In genomic region chr11:108871152-108871551, GRCh38 we compare ENCODE assay signal across 7 cellular contexts.
DNase-seq lines count a peak whose midpoint lies in the region; ATAC-seq lines count a peak whose summit lies in the region.

No MANE protein-coding gene starts in this region.

- no peaks in the 10 kb centered on the region for H3K9me3 ChIP-seq in HUES48 (ENCODE audit: control insufficient read depth, insufficient read depth, low read length)
- H3K9me3 ChIP-seq in iPS DF 6.9 (ENCODE audit: control insufficient read depth, insufficient read depth, low read length) = no peaks in the 10 kb centered on the region

- H3K27ac ChIP-seq in HUES48 (ENCODE audit: low read depth, low read length) (peak overlapping the region; percentile 50), iPS DF 6.9 (ENCODE audit: low read length) (no peak overlapping the region)

- H3K4me3 ChIP-seq in HUES48 (ENCODE audit: low read depth, low read length) (no peak overlapping the region), iPS DF 6.9 (ENCODE audit: low read length) (no peak overlapping the region)

- no peaks in the 10 kb centered on the region for H3K27me3 ChIP-seq in HUES48 (ENCODE audit: control insufficient read depth, insufficient read depth, low read length)
- no peaks in the 10 kb centered on the region for H3K27me3 ChIP-seq in iPS DF 6.9 (ENCODE audit: control insufficient read depth, insufficient read depth, low read length)

- H3K9ac ChIP-seq in HUES48 (ENCODE audit: low read depth, low read length) = no peak overlapping the region

- no peak for ATAC-seq in HG02610 (IDR thresholded peaks at IDR 0.05; ENCODE audit: unreplicated experiment)

- H3K36me3 ChIP-seq in HUES48 (ENCODE audit: control insufficient read depth, insufficient read depth, low read length) (no peaks in the 10 kb centered on the region), iPS DF 6.9 (ENCODE audit: control insufficient read depth, insufficient read depth, low read length) (no peaks in the 10 kb centered on the region)

- peaks cover 62% of the 10 kb centered on the region for H3K4me1 ChIP-seq in HUES48 (ENCODE audit: control insufficient read depth, insufficient read depth, low read length)
- no peaks in the 10 kb centered on the region for H3K4me1 ChIP-seq in iPS DF 6.9 (ENCODE audit: control insufficient read depth, insufficient read depth, low read length)

- peak; percentile 65 for DNase-seq in EL
- DNase-seq in activated CD4-positive, alpha-beta T cell treated with anti-CD3 and anti-CD28 coated beads for 48 hours = peak; percentile 31
- DNase-seq in iPS DF 6.9 (ENCODE audit: low read depth, low spot score) = peak; percentile 16
- no peak for DNase-seq in NOMO-1 treated with DMSO at 0.1 percent for 48 hours (lab: John Stamatoyannopoulos, UW; ENCODE audit: unreplicated experiment)
- no peak for DNase-seq in GDM1 (lab: John Stamatoyannopoulos, UW)

Comparison
In these comparisons a context has a peak if more than half of its experiments do, and no peak if none do; other contexts are left out.
1. DNase-seq: peak in EL (single experiment), activated CD4-positive, alpha-beta T cell treated with anti-CD3 and anti-CD28 coated beads for 48 hours (single experiment) and iPS DF 6.9 (single experiment); none in NOMO-1 treated with DMSO at 0.1 percent for 48 hours (single experiment) and GDM1 (single experiment).